ENCODE assay signal across 22 cellular contexts in the genomic region with DNA sequence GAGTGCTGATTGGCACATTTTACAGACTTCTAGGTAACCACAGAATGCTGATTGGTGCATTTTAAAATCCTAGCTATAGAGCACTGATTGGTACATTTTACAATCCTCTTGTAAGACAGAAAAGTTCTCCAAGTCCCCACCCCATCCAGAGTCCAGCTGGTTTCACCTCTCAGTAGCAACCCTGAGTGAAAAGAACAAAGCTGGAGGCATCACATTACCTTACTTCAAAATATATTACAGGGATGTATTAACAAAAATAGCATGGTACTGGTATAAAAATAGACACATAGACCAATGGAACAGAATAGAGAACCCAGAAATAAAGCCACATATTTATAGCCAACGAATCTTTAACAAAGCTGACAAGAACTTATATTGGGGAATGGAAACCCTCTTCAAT. TPM values are rescaled to one million over a fixed set of nuclear protein-coding genes. Genes with fewer than 3 reads are reported as not detected.
DNase-seq lines count a peak whose midpoint lies in the region; ATAC-seq, FAIRE-seq and TF ChIP-seq lines count a peak whose summit lies in the region.
"Had no signal": no experiment of that assay in that cellular context is flagged by ENCODE, and none has a peak within 500 bp of the region (broad histone marks: within the 10 kb centered on the region; RNA-seq: fewer than 3 reads in every experiment).

No MANE protein-coding gene starts in this region.

- no peak overlapping the region for H4K5ac ChIP-seq in IMR-90 (ENCODE audit: low read depth, low read length)

- H3K9me1 ChIP-seq in IMR-90 (ENCODE audit: insufficient read depth, low read length), result no peaks in the 10 kb centered on the region

- in situ Hi-C loops in IMR-90 (cut with MboI; ENCODE audit: low sequenced_read_pairs), result no loop called here

- peaks cover 9% of the 10 kb centered on the region for H3K36me3 Mint-ChIP-seq in endodermal cell (ENCODE audit: low read depth)
- H3K36me3 Mint-ChIP-seq: CD8-positive, alpha-beta T cell had no signal

- dilution Hi-C loops in IMR-90 (cut with HindIII; ENCODE audit: low sequenced_read_pairs, unreplicated experiment), result no loop called here

- CTCF ChIA-PET in A549 (lab: Yijun Ruan, JAX) (interaction anchor here (0.6 to 1.6 kb wide), 4 partner anchors 92 to 865 kb away, joined by 3 to 8 read pairs (median 3); partner anchors contain the start of gene XYLB), IMR-90 (lab: Yijun Ruan, JAX) (no interaction called here)

- no peak overlapping the region for H3K14ac ChIP-seq in IMR-90 (replicated peaks; ENCODE audit: low read depth, low read length)

- no peak overlapping the region for H3K23ac ChIP-seq in IMR-90 (ENCODE audit: low read depth, low read length)

- TF ChIP-seq EP300 in A549 (IDR thresholded peaks at IDR 0.05), result no peak

- H3K9ac ChIP-seq in IMR-90 (ENCODE audit: low read depth, low read length), result no peak overlapping the region
- H3K9ac ChIP-seq in endodermal cell (ENCODE audit: extremely low read depth, low read length, poor library complexity, severe bottlenecking), result no peak overlapping the region
- H3K9ac ChIP-seq: BLaER1 treated with 17β-estradiol and CSF1 and Interleukin-3, amounts not matched to agents 10 nM and 100 nM had no signal

- H3K4me2 ChIP-seq in A549 (no peak overlapping the region), IMR-90 (ENCODE audit: low read depth, low read length) (no peak overlapping the region)
- H3K4me2 ChIP-seq: BLaER1 treated with 17β-estradiol and CSF1 and Interleukin-3, amounts not matched to agents 10 nM and 100 nM had no signal

- no peak for FAIRE-seq in A549 (lab: Jason Lieb, UNC)
- FAIRE-seq: A204.1, D721Med, G401.6, GM12891, GM19239 had no signal

- H3K4ac ChIP-seq in IMR-90 (ENCODE audit: low read depth, low read length), result no peak overlapping the region

- no peaks in the 10 kb centered on the region for H4K20me1 ChIP-seq in IMR-90 (ENCODE audit: insufficient read depth, low read length)
- H4K20me1 ChIP-seq: BLaER1 treated with 17β-estradiol and CSF1 and Interleukin-3, amounts not matched to agents 10 nM and 100 nM had no signal

- no peak overlapping the region for H3K18ac ChIP-seq in IMR-90 (ENCODE audit: low read depth, low read length)

- DNase-seq in A549 (ENCODE audit: low read depth in 1 of 2, low spot score in 1 of 2) (no peak), IMR-90 (no peak), myocyte (ENCODE audit: low read depth) (peak; percentile 40), endodermal cell (no peak), NCI-H187 (lab: John Stamatoyannopoulos, UW) (no peak)
- DNase-seq: 8988T; AML-193; Caco-2; Calu3; CD4-positive, alpha-beta T cell; CD8-positive, alpha-beta T cell; DMS79 treated with DMSO at 0.1 percent for 48 hours; GF-D8 had no signal

- no peak overlapping the region for H2BK5ac ChIP-seq in IMR-90 (ENCODE audit: low read depth, low read length, poor library complexity, severe bottlenecking)

- ATAC-seq in A549 (no peak), IMR-90 (ENCODE audit: low read depth) (no peak), HG03571 (IDR thresholded peaks at IDR 0.05; ENCODE audit: unreplicated experiment) (no peak)
- ATAC-seq: CD8-positive, alpha-beta T cell had no signal

- intact Hi-C loops in IMR-90 (cut with micrococcal nuclease), result no loop called here

- POLR2A ChIA-PET in A549 (lab: Yijun Ruan, JAX), result no interaction called here
- POLR2A ChIA-PET in IMR-90 (lab: Charles Lee; ENCODE audit: unreplicated experiment), result no interaction called here

- TF ChIP-seq RAD21 in A549 (conservative IDR thresholded peaks at IDR 0.05 in 1 of 2, IDR thresholded peaks at IDR 0.05 in 1 of 2), result no peak
- TF ChIP-seq RAD21 in IMR-90 (IDR thresholded peaks at IDR 0.05; ENCODE audit: low read length), result no peak

- TF ChIP-seq CTCF in A549 (IDR thresholded peaks at IDR 0.05) (no peak), IMR-90 (conservative IDR thresholded peaks at IDR 0.05; ENCODE audit: low read depth, low read length) (no peak), endodermal cell (conservative IDR thresholded peaks at IDR 0.05) (no peak)

- BruUV-seq in IMR-90 (replicated peaks; lab: Mats Ljungman, UMichigan), result no TSS peak

- no peak overlapping the region for H4K91ac ChIP-seq in IMR-90 (ENCODE audit: insufficient read depth, low read depth, low read length)

- H3K79me1 ChIP-seq in IMR-90 (ENCODE audit: low read depth in 1 of 2, low read length in 2 of 2), result no peaks in the 10 kb centered on the region

- H3K4me3 Mint-ChIP-seq in endodermal cell, result no peak overlapping the region
- H3K4me3 Mint-ChIP-seq: B cell; CD4-positive, alpha-beta T cell; CD8-positive, alpha-beta T cell had no signal

- peaks cover 10% of the 10 kb centered on the region for H3K27me3 Mint-ChIP-seq in endodermal cell (ENCODE audit: insufficient read depth)
- H3K27me3 Mint-ChIP-seq: CD4-positive, alpha-beta T cell had no signal

- H3K4me1 Mint-ChIP-seq in endodermal cell, result peaks cover 14% of the 10 kb centered on the region
- H3K4me1 Mint-ChIP-seq: B cell had no signal

- H3K56ac ChIP-seq in IMR-90 (ENCODE audit: extremely low read depth, insufficient read depth, low read length), result no peak overlapping the region

- no peak overlapping the region for H3K27ac Mint-ChIP-seq in endodermal cell
- H3K27ac Mint-ChIP-seq: B cell; CD4-positive, alpha-beta T cell; CD8-positive, alpha-beta T cell had no signal

- H3K27me3 ChIP-seq in IMR-90 (ENCODE audit: control insufficient read depth, insufficient read depth, low read length) (no peaks in the 10 kb centered on the region; the same call in 1 of the 2 replicates), endodermal cell (ENCODE audit: control insufficient read depth, insufficient read depth, low read length, poor library complexity, severe bottlenecking) (no peaks in the 10 kb centered on the region)
- H3K27me3 ChIP-seq: BLaER1 treated with 17β-estradiol and CSF1 and Interleukin-3, amounts not matched to agents 10 nM and 100 nM had no signal

- H3K9me3 ChIP-seq in A549 (no peaks in the 10 kb centered on the region), IMR-90 (ENCODE audit: control insufficient read depth, insufficient read depth, low read length) (no peaks in the 10 kb centered on the region), endodermal cell (ENCODE audit: control insufficient read depth, low read length) (peaks cover 47% of the 10 kb centered on the region)
- H3K9me3 ChIP-seq: Caco-2 had no signal

- no peak overlapping the region for H2BK120ac ChIP-seq in IMR-90 (ENCODE audit: low read depth, low read length)

- no peak overlapping the region for H2AFZ ChIP-seq in IMR-90 (replicated peaks; ENCODE audit: low read length, poor library complexity)

- H3K9me3 Mint-ChIP-seq in endodermal cell, result peaks cover 39% of the 10 kb centered on the region

- no peak overlapping the region for H3K27ac ChIP-seq in A549
- H3K27ac ChIP-seq in IMR-90 (ENCODE audit: insufficient read depth, low read length), result no peak overlapping the region
- no peak overlapping the region for H3K27ac ChIP-seq in endodermal cell (ENCODE audit: low read depth, low read length)
- H3K27ac ChIP-seq: BLaER1 treated with 17β-estradiol and CSF1 and Interleukin-3, amounts not matched to agents 10 nM and 100 nM; C4-2B had no signal

- H4K8ac ChIP-seq in IMR-90 (ENCODE audit: low read depth in 2 of 2, low read length in 2 of 2), result no peak overlapping the region

- H3K36me3 ChIP-seq in IMR-90 (ENCODE audit: control insufficient read depth, insufficient read depth, low read length), result no peaks in the 10 kb centered on the region
- H3K36me3 ChIP-seq in endodermal cell (ENCODE audit: control insufficient read depth, insufficient read depth, low read length), result no peaks in the 10 kb centered on the region

- TF ChIP-seq POLR2A in A549 (IDR thresholded peaks at IDR 0.05; ENCODE audit: low read length), result no peak
- TF ChIP-seq POLR2A in IMR-90 (IDR thresholded peaks at IDR 0.05; ENCODE audit: low read depth, low read length), result no peak

- H2BK20ac ChIP-seq in IMR-90 (ENCODE audit: low read depth, low read length), result no peak overlapping the region

- H3K4me3 ChIP-seq in A549 (no peak overlapping the region), IMR-90 (ENCODE audit: insufficient read depth, low read depth, low read length) (no peak overlapping the region), endodermal cell (ENCODE audit: low read length) (no peak overlapping the region)
- H3K4me3 ChIP-seq: BLaER1 treated with 17β-estradiol and CSF1 and Interleukin-3, amounts not matched to agents 10 nM and 100 nM had no signal

- 3% methylated on average over 1 of the region's 1 CpG for WGBS in A549 (ENCODE audit: missing lambda C conversion rate)
- no CpG with 5 or more reads among the region's 1 CpG for WGBS in IMR-90 (ENCODE audit: extremely low coverage in 2 of 2, insufficient read length in 1 of 2), 2 experiments
- 100% methylated on average over 1 of the region's 1 CpG; no CpG with 5 or more reads in 1 of the 2 experiments for WGBS in endodermal cell (ENCODE audit: insufficient coverage in 1 of 2, insufficient read length in 1 of 2), 2 experiments

- no peak overlapping the region for H2AK9ac ChIP-seq in IMR-90 (replicated peaks; ENCODE audit: low read depth, low read length, poor library complexity)

- H2BK15ac ChIP-seq in IMR-90 (ENCODE audit: low read depth, low read length), result no peak overlapping the region

- no peaks in the 10 kb centered on the region for H3K4me1 ChIP-seq in A549
- no peaks in the 10 kb centered on the region for H3K4me1 ChIP-seq in IMR-90 (ENCODE audit: control insufficient read depth, insufficient read depth, low read length)
- no peaks in the 10 kb centered on the region for H3K4me1 ChIP-seq in endodermal cell (ENCODE audit: control insufficient read depth, insufficient read depth, low read length)
- H3K4me1 ChIP-seq: Caco-2 had no signal

- no peak overlapping the region for H2AK5ac ChIP-seq in IMR-90 (ENCODE audit: low read depth, low read length)

RNA-seq across cellular contexts. Expression of gene ACVR2B, which starts 7.4 kb away (rescaled TPM):
- polyA plus RNA-seq in A549 (2011; rRNA removed) (2.8 and 3.5 TPM in 2 replicates), A549 (2017; fragmentation: RNase III; extraction: RNeasy Plus Mini Kit Qiagen cat#74134 plus additional on column Dnase treatment) (1.2 to 1.3 TPM (median 1.2 TPM) in 3 replicates), IMR-90 (2012; rRNA removed) (0.60 TPM in 2 replicates)
- 1.5 and 2.0 TPM in 2 replicates for polyA plus RNA-seq in A549 (2012; cell fraction: cytosol; rRNA removed)
- 3.0 and 3.1 TPM in 2 replicates for polyA plus RNA-seq in A549 (2012; cell fraction: nucleus; rRNA removed)
- 15.0 and 18.1 TPM in 2 replicates for polyA minus RNA-seq in A549 (2011; rRNA and poly(A)+ RNA removed)
- total RNA-seq in IMR-90 (2012; rRNA removed) (1.3 and 1.4 TPM in 2 replicates), myocyte (2.7 and 2.9 TPM in 2 replicates), endodermal cell (100 to 1,000 TPM; 108 to 112 TPM)
- 0.53 and 0.54 TPM in 2 replicates for polyA plus RNA-seq in IMR-90 (2012; cell fraction: cytosol; rRNA removed)
- 0.78 and 1.1 TPM in 2 replicates for polyA plus RNA-seq in IMR-90 (2012; cell fraction: nucleus; rRNA removed; ENCODE audit: low replicate concordance)
- polyA plus RNA-seq in myocyte (2012), result 1.1 TPM
- 41.1 TPM for polyA plus RNA-seq in endodermal cell (2013, experiment 1 of 2)
- polyA plus RNA-seq in endodermal cell (2013, experiment 2 of 2), result 43.0 TPM

RNA-seq across cellular contexts. Expression of gene EXOG, which starts 49.9 kb away (rescaled TPM):
- polyA plus RNA-seq in A549 (2011; rRNA removed) (16.6 and 17.1 TPM in 2 replicates), A549 (2017; fragmentation: RNase III; extraction: RNeasy Plus Mini Kit Qiagen cat#74134 plus additional on column Dnase treatment) (11.2 to 16.0 TPM (median 12.9 TPM) in 3 replicates), IMR-90 (2012; rRNA removed) (12.1 and 15.0 TPM in 2 replicates)
- polyA plus RNA-seq in A549 (2012; cell fraction: cytosol; rRNA removed), result 3.9 and 4.0 TPM in 2 replicates
- polyA plus RNA-seq in A549 (2012; cell fraction: nucleus; rRNA removed), result 4.4 and 10.4 TPM in 2 replicates
- polyA minus RNA-seq in A549 (2011; rRNA and poly(A)+ RNA removed), result 6.1 TPM in 2 replicates
- total RNA-seq in IMR-90 (2012; rRNA removed) (10.2 and 12.8 TPM in 2 replicates), myocyte (25.9 and 30.3 TPM in 2 replicates), endodermal cell (10 to 100 TPM; 11.9 to 13.8 TPM)
- 2.5 and 6.0 TPM in 2 replicates for polyA plus RNA-seq in IMR-90 (2012; cell fraction: cytosol; rRNA removed)
- 7.5 and 53.5 TPM in 2 replicates for polyA plus RNA-seq in IMR-90 (2012; cell fraction: nucleus; rRNA removed; ENCODE audit: low replicate concordance)
- polyA plus RNA-seq in myocyte (2012), result 28.0 TPM
- polyA plus RNA-seq in endodermal cell (2013, experiment 1 of 2), result 14.8 TPM
- 13.3 TPM for polyA plus RNA-seq in endodermal cell (2013, experiment 2 of 2)

Comparison
In these comparisons a context has a peak if more than half of its experiments do, and no peak if none do; other contexts are left out.
1. RNA of gene ACVR2B, which starts 7.4 kb away (total RNA-seq): 108 to 112 TPM in endodermal cell; 2.7 to 2.9 TPM in myocyte and 1.3 to 1.4 TPM in IMR-90; every median in the first group is over 10 times any median in the second.